7 cellular contexts compared by ENCODE assay signal in the genomic region with DNA sequence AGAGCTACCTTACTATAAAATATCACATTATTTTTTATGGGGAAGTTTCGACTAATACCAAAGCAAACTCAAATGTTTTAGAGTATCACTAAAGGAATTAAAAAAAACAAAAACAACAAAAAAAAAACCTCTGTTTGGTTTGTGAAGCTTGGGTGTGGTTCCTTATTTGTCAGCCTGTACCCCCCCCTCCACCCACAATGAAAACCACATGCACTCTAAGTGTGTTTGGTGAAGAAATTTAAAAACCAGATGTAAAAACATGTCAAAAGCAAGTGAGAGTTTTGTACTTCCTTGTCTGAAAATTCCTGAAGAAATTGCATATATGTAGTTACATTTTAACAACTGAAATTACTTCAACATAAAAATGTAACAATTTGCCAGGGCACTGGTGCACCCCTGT. TPM values are rescaled to one million over a fixed set of nuclear protein-coding genes. Genes with fewer than 3 reads are reported as not detected.
DNase-seq lines count a peak whose midpoint lies in the region; ATAC-seq, FAIRE-seq and TF ChIP-seq lines count a peak whose summit lies in the region.

No MANE protein-coding gene starts in this region.

- no peaks in the 10 kb centered on the region for H3K27me3 ChIP-seq in fibroblast of lung (ENCODE audit: control insufficient read depth, insufficient read depth, low read length)
- H3K27me3 ChIP-seq in ovary: no peaks in the 10 kb centered on the region

- peaks cover 3% of the 10 kb centered on the region for H3K4me1 ChIP-seq in fibroblast of lung (ENCODE audit: control insufficient read depth, extremely low read depth, insufficient read depth, low read length)
- H3K4me1 ChIP-seq in ovary (ENCODE audit: insufficient read depth): peaks cover 9% of the 10 kb centered on the region

- no peak for TF ChIP-seq EP300 in ovary (IDR thresholded peaks at IDR 0.05)

- H3K4me3 ChIP-seq in Jurkat, Clone E6-1 (ENCODE audit: low read length): no peak overlapping the region
- H3K4me3 ChIP-seq in fibroblast of lung (replicated peaks in 1 of 4; ENCODE audit: control extremely low read depth in 1 of 4, insufficient read depth in 1 of 4, low read depth in 3 of 4, low read length in 4 of 4): peak overlapping the region in 1 of 4 experiments; percentile 22
- H3K4me3 ChIP-seq in ovary: no peak overlapping the region

- no peak for FAIRE-seq in D721Med (lab: Jason Lieb, UNC)

- 44 to 58% (median 47%) methylated on average over 1 of the region's 1 CpG for whole genome bisulfite sequencing in ovary, 3 donors

- H3K9me3 ChIP-seq in fibroblast of lung (ENCODE audit: control insufficient read depth, insufficient read depth, low read depth, low read length) (no peaks in the 10 kb centered on the region), ovary (no peaks in the 10 kb centered on the region)

- no peaks in the 10 kb centered on the region for H4K20me1 ChIP-seq in fibroblast of lung (ENCODE audit: control insufficient read depth, extremely low read depth, insufficient read depth, low read length)

- no peak for ATAC-seq in HG03565 (IDR thresholded peaks at IDR 0.05; ENCODE audit: unreplicated experiment)

- no peak for TF ChIP-seq POLR2A in ovary (IDR thresholded peaks at IDR 0.05)

- DNase-seq in Jurkat, Clone E6-1 (ENCODE audit: low read depth, low spot score): peak; percentile 58
- DNase-seq in activated CD4-positive, alpha-beta T cell treated with anti-CD3 and anti-CD28 coated beads for 4 hours: peak; percentile 52 to 58
- peak; percentile 25 to 53 for DNase-seq in fibroblast of lung (ENCODE audit: low read depth in 2 of 2)
- DNase-seq in stimulated activated naive CD4-positive, alpha-beta T cell (lab: John Stamatoyannopoulos, UW): peak; percentile 45 to 88 (median 72)
- no peak for DNase-seq in D721Med (ENCODE audit: insufficient read length, low spot score)
- DNase-seq in ovary: no peak

- no peak overlapping the region for H2AFZ ChIP-seq in fibroblast of lung (ENCODE audit: low read length)

- peaks cover 54% of the 10 kb centered on the region for H3K79me2 ChIP-seq in fibroblast of lung (ENCODE audit: control insufficient read depth, insufficient read depth, low read length)

- intact Hi-C loops in ovary (cut with DNase I): loop anchor here in 1 of 4 donors (5.0 to 10.0 kb wide), 2 partner anchors 47 to 99 kb away; partner anchors contain the start of genes KCTD20 and PXT1

- H3K27ac ChIP-seq in fibroblast of lung (ENCODE audit: insufficient read depth, low read length) (no peak overlapping the region), ovary (no peak overlapping the region)

- TF ChIP-seq CTCF in fibroblast of lung (conservative IDR thresholded peaks at IDR 0.05 in 1 of 2, IDR thresholded peaks at IDR 0.05 in 1 of 2; ENCODE audit: low read depth in 1 of 2, low read length in 2 of 2): no peak
- TF ChIP-seq CTCF in D721Med (IDR thresholded peaks at IDR 0.05; ENCODE audit: insufficient read depth, missing control alignments): no peak
- TF ChIP-seq CTCF in ovary (IDR thresholded peaks at IDR 0.05): no peak

- H3K36me3 ChIP-seq in fibroblast of lung (ENCODE audit: control insufficient read depth, insufficient read depth, low read length) (peaks cover 6% of the 10 kb centered on the region), ovary (no peaks in the 10 kb centered on the region)

- no peak overlapping the region for H3K9ac ChIP-seq in fibroblast of lung (ENCODE audit: insufficient read depth, low read length)

- H3K4me2 ChIP-seq in fibroblast of lung (ENCODE audit: extremely low read depth, insufficient read depth, low read length): peak overlapping the region; percentile 17

RNA-seq across cellular contexts. Expression of gene STK38, which starts 3.1 kb away (rescaled TPM):
- 27.3 TPM for polyA plus RNA-seq in Jurkat, Clone E6-1 (2012; ENCODE audit: insufficient read depth, insufficient read length)
- total RNA-seq in fibroblast of lung (17.7 and 26.9 TPM in 2 replicates), ovary (10 to 100 TPM in 6 of 7 donors, 1 to 10 TPM in 1; 8.9 to 24.2 (median 15.5) TPM)
- polyA plus RNA-seq in fibroblast of lung (28.9 and 42.6 TPM in 2 replicates), ovary (10 to 100 TPM in 1 of 2 donors, 1 to 10 TPM in 1; 9.0 to 35.4 TPM)
- polyA plus RNA-seq in fibroblast of lung (2012): 25.2 and 34.0 TPM in 2 replicates
- polyA minus RNA-seq in fibroblast of lung (ENCODE audit: low replicate concordance): 17.1 and 18.1 TPM in 2 replicates

RNA-seq across cellular contexts. Expression of gene SRSF3, which starts 49.9 kb away (rescaled TPM):
- polyA plus RNA-seq in Jurkat, Clone E6-1 (2012; ENCODE audit: insufficient read depth, insufficient read length): 867 TPM
- total RNA-seq in fibroblast of lung (191 and 200 TPM in 2 replicates), ovary (100 to 1,000 TPM; 146 to 345 (median 280) TPM)
- polyA plus RNA-seq in fibroblast of lung (435 and 493 TPM in 2 replicates), ovary (100 to 1,000 TPM; 244 to 267 TPM)
- 375 and 433 TPM in 2 replicates for polyA plus RNA-seq in fibroblast of lung (2012)
- 24.0 and 69.8 TPM in 2 replicates for polyA minus RNA-seq in fibroblast of lung (ENCODE audit: low replicate concordance)

Comparison
In these comparisons a context has a peak if more than half of its experiments do, and no peak if none do; other contexts are left out.
1. DNase-seq: peak in Jurkat, Clone E6-1 (single experiment), activated CD4-positive, alpha-beta T cell treated with anti-CD3 and anti-CD28 coated beads for 4 hours (2 of 2), fibroblast of lung (2 of 2) and stimulated activated naive CD4-positive, alpha-beta T cell (6 of 6); none in D721Med (single experiment) and ovary (0 of 5).